8 cellular contexts compared by ENCODE assay signal in the genomic region with DNA sequence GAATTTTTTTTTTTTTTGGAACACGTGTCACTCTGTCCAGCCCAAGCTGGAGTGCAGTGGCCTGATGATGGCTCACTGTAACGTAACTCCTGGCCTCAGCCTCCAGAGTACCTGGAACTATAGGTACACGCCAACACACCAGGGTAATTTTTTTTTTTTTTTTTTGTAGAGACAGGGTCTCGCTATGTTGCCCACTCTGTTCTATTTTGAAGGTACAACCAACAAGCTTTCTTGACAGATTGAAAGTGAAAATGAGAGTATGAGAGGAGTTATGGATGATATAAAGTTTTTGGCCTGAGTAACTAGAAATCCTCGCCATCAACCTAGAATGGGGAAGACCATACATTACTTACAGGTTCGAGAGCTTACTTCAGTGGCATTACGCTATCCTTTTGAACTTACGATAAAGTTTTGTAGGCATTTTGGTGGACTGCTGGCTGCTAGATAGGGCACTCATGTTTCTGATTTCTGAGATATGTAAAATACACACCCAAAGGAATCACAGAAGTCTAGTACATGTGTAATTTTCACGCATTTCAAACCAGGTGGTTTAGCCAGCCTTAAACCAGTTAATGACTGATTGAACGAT. TPM values are rescaled to one million over a fixed set of nuclear protein-coding genes. Genes with fewer than 3 reads are reported as not detected.
A peak's percentile ranks its signal among the peaks of the same experiment; 100 is the strongest.
DNase-seq lines count a peak whose midpoint lies in the region; ATAC-seq and TF ChIP-seq lines count a peak whose summit lies in the region.

No MANE protein-coding gene starts in this region.

- peaks cover 16% of the 10 kb centered on the region for H4K20me1 ChIP-seq in OCI-LY3 (ENCODE audit: insufficient read depth, low read length)

- peaks cover 13% of the 10 kb centered on the region for H3K36me3 Mint-ChIP-seq in activated T-cell treated with anti-CD3 and anti-CD28 coated beads, Interleukin-2, amount 50 U/mL, for 4 hours (ENCODE audit: insufficient read depth)
- peaks cover 12% of the 10 kb centered on the region for H3K36me3 Mint-ChIP-seq in dendritic cell treated with granulocyte-macrophage colony-stimulating factor and Interleukin-4, amounts not matched to agents 40 ng/mL and 50 ng/mL, for 4 days (ENCODE audit: low read depth)
- H3K36me3 Mint-ChIP-seq in naive B cell, result peaks cover 0 to 4% of the 10 kb centered on the region in 2 donors

- H3K27ac ChIP-seq in OCI-LY3 (ENCODE audit: low read length), result peak overlapping the region; percentile 90

- peak overlapping the region; percentile 95 for H3K4me2 ChIP-seq in OCI-LY3 (ENCODE audit: low read length)

- H3K27me3 Mint-ChIP-seq in activated T-cell treated with anti-CD3 and anti-CD28 coated beads, Interleukin-2, amount 50 U/mL, for 4 hours (ENCODE audit: low read depth), result no peaks in the 10 kb centered on the region
- no peaks in the 10 kb centered on the region for H3K27me3 Mint-ChIP-seq in dendritic cell treated with granulocyte-macrophage colony-stimulating factor and Interleukin-4, amounts not matched to agents 40 ng/mL and 50 ng/mL, for 4 days
- no peaks in the 10 kb centered on the region for H3K27me3 Mint-ChIP-seq in naive B cell

- peaks cover 43% of the 10 kb centered on the region for H3K4me1 ChIP-seq in OCI-LY3 (ENCODE audit: low read length)

- peaks cover 92% of the 10 kb centered on the region for H3K79me2 ChIP-seq in OCI-LY3 (ENCODE audit: low read length)

- ATAC-seq in activated T-cell treated with anti-CD3 and anti-CD28 coated beads, Interleukin-2, amount 50 U/mL, for 4 hours, result peak; percentile 13 to 19
- ATAC-seq in HG02678 (IDR thresholded peaks at IDR 0.05; ENCODE audit: unreplicated experiment) (peak; percentile 11), naive B cell (ENCODE audit: low read depth in 2 of 2) (peak; percentile 7 to 16)

- no peak for DNase-seq in activated T-cell treated with anti-CD3 and anti-CD28 coated beads, Interleukin-2, amount 50 U/mL, for 4 hours
- no peak for DNase-seq in activated T-cell treated with anti-CD3 and anti-CD28 coated beads, Interleukin-2, amount 50 U/mL, for 48 hours
- DNase-seq in naive B cell (peak; percentile 42), NCI-H2196 (lab: John Stamatoyannopoulos, UW; ENCODE audit: unreplicated experiment) (no peak), epidermal melanocyte (ENCODE audit: insufficient read length, low spot score) (no peak)

- H3K4me3 ChIP-seq in OCI-LY3 (ENCODE audit: low read length), result peak overlapping the region; percentile 94

- peak overlapping the region; percentile 87 for H3K27ac Mint-ChIP-seq in dendritic cell treated with granulocyte-macrophage colony-stimulating factor and Interleukin-4, amounts not matched to agents 40 ng/mL and 50 ng/mL, for 4 days
- H3K27ac Mint-ChIP-seq in naive B cell, result peak overlapping the region; percentile 85 to 98 (median 96)

- no peaks in the 10 kb centered on the region for H3K9me3 Mint-ChIP-seq in activated T-cell treated with anti-CD3 and anti-CD28 coated beads, Interleukin-2, amount 50 U/mL, for 4 hours
- H3K9me3 Mint-ChIP-seq in dendritic cell treated with granulocyte-macrophage colony-stimulating factor and Interleukin-4, amounts not matched to agents 40 ng/mL and 50 ng/mL, for 4 days, result no peaks in the 10 kb centered on the region
- H3K9me3 Mint-ChIP-seq in naive B cell, result no peaks in the 10 kb centered on the region

- peaks cover 27% of the 10 kb centered on the region for H3K36me3 ChIP-seq in OCI-LY3 (replicated peaks; ENCODE audit: low read depth, low read length)

- no peaks in the 10 kb centered on the region for H3K27me3 ChIP-seq in OCI-LY3 (ENCODE audit: low read depth, low read length)

- peak overlapping the region; percentile 79 for H3K4me3 Mint-ChIP-seq in activated T-cell treated with anti-CD3 and anti-CD28 coated beads, Interleukin-2, amount 50 U/mL, for 4 hours
- peak overlapping the region; percentile 80 for H3K4me3 Mint-ChIP-seq in dendritic cell treated with granulocyte-macrophage colony-stimulating factor and Interleukin-4, amounts not matched to agents 40 ng/mL and 50 ng/mL, for 4 days
- H3K4me3 Mint-ChIP-seq in naive B cell, result peak overlapping the region; percentile 74 to 98 (median 93)

- intact Hi-C loops in dendritic cell treated with granulocyte-macrophage colony-stimulating factor and Interleukin-4, amounts not matched to agents 40 ng/mL and 50 ng/mL, for 4 days (cut with micrococcal nuclease), result loop anchor here (1.0 to 10.0 kb wide), 2 partner anchors 116 to 532 kb away; partner anchors contain the start of gene FNIP1

- H3K9ac ChIP-seq in OCI-LY3 (ENCODE audit: low read length), result peak overlapping the region; percentile 70

- H3K9me3 ChIP-seq in OCI-LY3 (ENCODE audit: insufficient read depth, low read length), result no peaks in the 10 kb centered on the region

- peaks cover 49% of the 10 kb centered on the region for H3K4me1 Mint-ChIP-seq in activated T-cell treated with anti-CD3 and anti-CD28 coated beads, Interleukin-2, amount 50 U/mL, for 4 hours (ENCODE audit: low read depth)
- peaks cover 36% of the 10 kb centered on the region for H3K4me1 Mint-ChIP-seq in dendritic cell treated with granulocyte-macrophage colony-stimulating factor and Interleukin-4, amounts not matched to agents 40 ng/mL and 50 ng/mL, for 4 days (ENCODE audit: low read depth)
- peaks cover 20 to 44% (median 32%) of the 10 kb centered on the region in 3 donors for H3K4me1 Mint-ChIP-seq in naive B cell

- H2AFZ ChIP-seq in OCI-LY3 (ENCODE audit: low read depth, low read length), result no peak overlapping the region

- TF ChIP-seq CTCF in OCI-LY3 (IDR thresholded peaks at IDR 0.05; ENCODE audit: low read depth, low read length), result no peak

RNA-seq across cellular contexts. Expression of gene CDC42SE2, which starts 0.8 kb away (rescaled TPM):
- 100 to 1,000 TPM in 1 of 3 donors, 10 to 100 TPM in 2; 89.3 to 103 (median 97.5) TPM for total RNA-seq in activated T-cell treated with anti-CD3 and anti-CD28 coated beads, Interleukin-2, amount 50 U/mL, for 4 hours
- polyA plus RNA-seq in naive B cell (ENCODE audit: low read depth in 6 of 6), result 100 to 1,000 TPM; 168 to 314 (median 243) TPM
